21 cellular contexts compared by ENCODE assay signal in genomic region chr11:43408277-43408676, GRCh38.
"Had no signal": no experiment of that assay in that cellular context is flagged by ENCODE, and none has a peak within 500 bp of the region (broad histone marks: within the 10 kb centered on the region; RNA-seq: fewer than 3 reads in every experiment).

No MANE protein-coding gene starts in this region.

- DNase-seq: activated CD4-positive, alpha-beta T cell treated with anti-CD3 and anti-CD28 coated beads for 1 hour; activated CD4-positive, alpha-beta T cell treated with anti-CD3 and anti-CD28 coated beads, Interleukin-2, amount 10 ng/mL, durations not matched to agents 7 days and 5 days; activated CD8-positive, alpha-beta T cell treated with anti-CD3 and anti-CD28 coated beads for 36 hours; activated gamma-delta T cell treated with Interleukin-2 at 50 U/mL for 16 hours; activated naive CD4-positive, alpha-beta T cell treated with anti-CD3 and anti-CD28 coated beads, Interleukin-2, amount 50 U/mL, for 16 hours; activated T-cell treated with anti-CD3 and anti-CD28 coated beads, Interleukin-2, amount 50 U/mL, for 4 hours; amniotic stem cell; caudate nucleus; foreskin keratinocyte; heart left ventricle; kidney glomerular epithelial cell; naive thymus-derived CD4-positive, alpha-beta T cell; psoas muscle; spleen; stimulated activated naive CD4-positive, alpha-beta T cell; T1000 had no signal

- H3K4me3 ChIP-seq: esophagus muscularis mucosa, heart left ventricle, psoas muscle, spleen, tibial nerve had no signal

- H3K27ac ChIP-seq: esophagus muscularis mucosa, foreskin keratinocyte, heart left ventricle, parathyroid adenoma, psoas muscle, spleen, tibial nerve had no signal

- H3K79me2 ChIP-seq: parathyroid adenoma had no signal

- H3K9ac ChIP-seq: parathyroid adenoma had no signal

- H3K27me3 ChIP-seq: esophagus muscularis mucosa, foreskin keratinocyte, heart left ventricle, spleen, tibial nerve had no signal

- ATAC-seq: activated CD8-positive, alpha-beta T cell treated with anti-CD3 and anti-CD28 coated beads for 36 hours; activated T-cell treated with anti-CD3 and anti-CD28 coated beads, Interleukin-2, amount 50 U/mL, for 4 hours; activated T-helper 17 cell treated with anti-CD3 and anti-CD28 coated beads, Interleukin-2, amount 50 U/mL, for 72 hours; foreskin keratinocyte; heart left ventricle; naive thymus-derived CD4-positive, alpha-beta T cell; psoas muscle; WTC11 had no signal

- H2AFZ ChIP-seq: parathyroid adenoma had no signal

- H3K9me3 ChIP-seq: esophagus muscularis mucosa, heart left ventricle, psoas muscle, spleen, tibial nerve had no signal

- H3K4me1 ChIP-seq: esophagus muscularis mucosa, foreskin keratinocyte, heart left ventricle, parathyroid adenoma, psoas muscle, spleen, tibial nerve had no signal
